ENCODE assay signal across 8 cellular contexts in the genomic region with DNA sequence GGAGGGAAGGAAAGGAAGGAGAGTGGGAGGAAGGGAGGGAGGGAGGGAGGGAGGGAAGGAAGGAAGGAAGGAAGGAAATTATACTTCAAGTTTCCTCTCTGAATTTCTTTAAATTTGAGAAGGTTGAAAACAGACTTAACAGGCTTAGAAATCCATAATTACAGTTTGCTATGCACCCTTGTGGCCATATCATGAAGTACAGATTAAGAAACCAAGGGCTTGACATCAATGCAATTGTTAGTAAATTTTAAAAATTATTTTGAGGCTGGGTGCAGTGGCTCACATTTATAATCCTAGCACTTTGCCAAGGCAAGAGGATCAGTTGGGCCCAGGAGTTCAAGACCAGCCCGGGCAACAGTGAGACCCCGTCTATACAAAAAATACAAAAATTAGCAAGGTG. TPM values are rescaled to one million over a fixed set of nuclear protein-coding genes. Genes with fewer than 3 reads are reported as not detected.
DNase-seq lines count a peak whose midpoint lies in the region; ATAC-seq and TF ChIP-seq lines count a peak whose summit lies in the region.

No MANE protein-coding gene starts in this region.

- TF ChIP-seq CTCF in HL-60 (IDR thresholded peaks at IDR 0.05; ENCODE audit: insufficient read depth, low read length) (peak; percentile 20), astrocyte of the cerebellum (IDR thresholded peaks at IDR 0.05; ENCODE audit: low read depth, low read length, missing control alignments) (peak; percentile 48), right lobe of liver (IDR thresholded peaks at IDR 0.05) (peak; percentile 21 to 42 (median 37))

- H3K9me3 Mint-ChIP-seq in CD4-positive, CD25-positive, alpha-beta regulatory T cell, result no peaks in the 10 kb centered on the region

- H3K4me1 ChIP-seq in CD4-positive, CD25-positive, alpha-beta regulatory T cell (ENCODE audit: control insufficient read depth, insufficient read depth, low read length, poor library complexity, severe bottlenecking), result no peaks in the 10 kb centered on the region
- no peaks in the 10 kb centered on the region for H3K4me1 ChIP-seq in right lobe of liver

- no peak overlapping the region for H3K4me3 Mint-ChIP-seq in CD4-positive, CD25-positive, alpha-beta regulatory T cell

- peaks cover 4 to 10% (median 7%) of the 10 kb centered on the region in 4 donors for H3K4me1 Mint-ChIP-seq in CD4-positive, CD25-positive, alpha-beta regulatory T cell

- H3K27me3 Mint-ChIP-seq in CD4-positive, CD25-positive, alpha-beta regulatory T cell, result no peaks in the 10 kb centered on the region

- no peaks in the 10 kb centered on the region for H3K27me3 ChIP-seq in CD4-positive, CD25-positive, alpha-beta regulatory T cell (ENCODE audit: control insufficient read depth, insufficient read depth, low read length)
- no peaks in the 10 kb centered on the region for H3K27me3 ChIP-seq in HL-60 (ENCODE audit: insufficient read depth, poor library complexity, severe bottlenecking)
- H3K27me3 ChIP-seq in right lobe of liver, result no peaks in the 10 kb centered on the region

- H3K27ac Mint-ChIP-seq in CD4-positive, CD25-positive, alpha-beta regulatory T cell, result no peak overlapping the region

- TF ChIP-seq POLR2A in right lobe of liver (IDR thresholded peaks at IDR 0.05), result no peak

- CTCF ChIA-PET in HEK293T (lab: Yijun Ruan, JAX), result interaction anchor here (0.7 to 1.1 kb wide), 2 partner anchors 14 to 34 kb away, joined by 3 to 5 read pairs; no protein-coding TSS in a partner anchor

- peak in 2 of 3 donors; percentile 42 to 61 for DNase-seq in CD4-positive, CD25-positive, alpha-beta regulatory T cell
- DNase-seq in HL-60 (ENCODE audit: low read depth in 1 of 2, low spot score in 1 of 2) (no peak), astrocyte of the cerebellum (ENCODE audit: low read depth) (no peak), right lobe of liver (no peak), HEK293T (ENCODE audit: extremely low spot score) (no peak)
- no peak for DNase-seq in activated T-cell treated with anti-CD3 and anti-CD28 coated beads, Interleukin-2, amount 50 U/mL, for 48 hours

- no peak overlapping the region for H3K4me3 ChIP-seq in CD4-positive, CD25-positive, alpha-beta regulatory T cell (ENCODE audit: low read depth, low read length)
- H3K4me3 ChIP-seq in HL-60 (replicated peaks; ENCODE audit: insufficient read depth, low read length) (no peak overlapping the region), astrocyte of the cerebellum (ENCODE audit: low read depth, low read length) (no peak overlapping the region), right lobe of liver (no peak overlapping the region)

- intact Hi-C loops in right lobe of liver (cut with DNase I), result no loop called here

- in situ Hi-C loops in astrocyte of the cerebellum (cut with HindIII; ENCODE audit: low sequenced_read_pairs), result no loop called here

- POLR2A ChIA-PET in HEK293T (lab: Yijun Ruan, JAX), result no interaction called here

- peaks cover 18% of the 10 kb centered on the region for H3K36me3 Mint-ChIP-seq in CD4-positive, CD25-positive, alpha-beta regulatory T cell

- peaks cover 29% of the 10 kb centered on the region for H3K36me3 ChIP-seq in CD4-positive, CD25-positive, alpha-beta regulatory T cell (ENCODE audit: control insufficient read depth, insufficient read depth, low read length)
- peaks cover 0 to 43% (median 11%) of the 10 kb centered on the region in 4 donors for H3K36me3 ChIP-seq in right lobe of liver

- WGBS in right lobe of liver (ENCODE audit: insufficient coverage, low coverage, low lambda C conversion rate, missing lambda C conversion rate), result no CpG with 5 or more reads among the region's 2 CpGs

- no peaks in the 10 kb centered on the region for H3K9me3 ChIP-seq in CD4-positive, CD25-positive, alpha-beta regulatory T cell (ENCODE audit: control insufficient read depth in 2 of 2, low read length in 2 of 2)
- no peaks in the 10 kb centered on the region for H3K9me3 ChIP-seq in right lobe of liver

- no peak overlapping the region for H3K27ac ChIP-seq in CD4-positive, CD25-positive, alpha-beta regulatory T cell (ENCODE audit: insufficient read depth, low read length, poor library complexity, severe bottlenecking)
- H3K27ac ChIP-seq in HL-60 (replicated peaks) (no peak overlapping the region), right lobe of liver (no peak overlapping the region)

- no peak for ATAC-seq in CD4-positive, CD25-positive, alpha-beta regulatory T cell (ENCODE audit: low read depth in 2 of 2)
- ATAC-seq in right lobe of liver, result peak in 1 of 4 donors; percentile 30
- no peak for ATAC-seq in HG03354 (IDR thresholded peaks at IDR 0.05; ENCODE audit: poor library complexity, severe bottlenecking, unreplicated experiment)
- ATAC-seq in HG03460 (IDR thresholded peaks at IDR 0.05; ENCODE audit: unreplicated experiment), result no peak

TF ChIP-seq in HEK293T, 16 proteins besides CTCF, POLR2A, EP300 and RAD21:
- TF ChIP-seq CTBP1 (IDR thresholded peaks at IDR 0.05; ENCODE audit: borderline replicate concordance), result no peak
- TF ChIP-seq, protein P1, sequence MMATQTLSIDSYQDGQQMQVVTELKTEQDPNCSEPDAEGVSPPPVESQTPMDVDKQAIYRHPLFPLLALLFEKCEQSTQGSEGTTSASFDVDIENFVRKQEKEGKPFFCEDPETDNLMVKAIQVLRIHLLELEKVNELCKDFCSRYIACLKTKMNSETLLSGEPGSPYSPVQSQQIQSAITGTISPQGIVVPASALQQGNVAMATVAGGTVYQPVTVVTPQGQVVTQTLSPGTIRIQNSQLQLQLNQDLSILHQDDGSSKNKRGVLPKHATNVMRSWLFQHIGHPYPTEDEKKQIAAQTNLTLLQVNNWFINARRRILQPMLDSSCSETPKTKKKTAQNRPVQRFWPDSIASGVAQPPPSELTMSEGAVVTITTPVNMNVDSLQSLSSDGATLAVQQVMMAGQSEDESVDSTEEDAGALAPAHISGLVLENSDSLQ (IDR thresholded peaks at IDR 0.05), result no peak

RNA-seq across cellular contexts. Expression of gene ANP32E, which starts 14.4 kb away (rescaled TPM):
- total RNA-seq in CD4-positive, CD25-positive, alpha-beta regulatory T cell, result 51.5 TPM
- polyA plus RNA-seq in CD4-positive, CD25-positive, alpha-beta regulatory T cell, result 10 to 100 TPM; 53.3 to 73.4 (median 58.3) TPM
- total RNA-seq in right lobe of liver, result 10 to 100 TPM in 3 of 6 experiments, 1 to 10 TPM in 3; 9.3 to 16.3 (median 11.0) TPM

RNA-seq across cellular contexts. Expression of gene CA14, which starts 36.0 kb away (rescaled TPM):
- total RNA-seq in CD4-positive, CD25-positive, alpha-beta regulatory T cell, result not detected
- under 1 TPM; 0.68 to 0.97 (median 0.71) TPM for polyA plus RNA-seq in CD4-positive, CD25-positive, alpha-beta regulatory T cell
- total RNA-seq in right lobe of liver, result 1 to 10 TPM in 2 of 6 experiments, under 1 TPM in 3, not detected in 1; 0.20 to 4.8 (median 0.56) TPM

RNA-seq across cellular contexts. Expression of gene APH1A, which starts 47.3 kb away (rescaled TPM):
- total RNA-seq in CD4-positive, CD25-positive, alpha-beta regulatory T cell, result 119 TPM
- polyA plus RNA-seq in CD4-positive, CD25-positive, alpha-beta regulatory T cell, result 10 to 100 TPM; 74.0 to 85.0 (median 76.9) TPM
- 10 to 100 TPM; 61.2 to 92.0 (median 81.1) TPM for total RNA-seq in right lobe of liver

RNA-seq across cellular contexts. Expression of gene C1orf54, which starts 51.0 kb away (rescaled TPM):
- total RNA-seq in CD4-positive, CD25-positive, alpha-beta regulatory T cell, result 4.6 TPM
- polyA plus RNA-seq in CD4-positive, CD25-positive, alpha-beta regulatory T cell, result 1 to 10 TPM; 2.0 to 6.4 (median 3.5) TPM
- 1 to 10 TPM in 5 of 6 experiments, not detected in 1; 1.7 to 5.7 (median 3.8) TPM for total RNA-seq in right lobe of liver

Comparison
In these comparisons a context has a peak if more than half of its experiments do, and no peak if none do; other contexts are left out.
1. DNase-seq: peak in CD4-positive, CD25-positive, alpha-beta regulatory T cell (2 of 3); none in HL-60 (0 of 2), astrocyte of the cerebellum (single experiment), right lobe of liver (0 of 3), activated T-cell treated with anti-CD3 and anti-CD28 coated beads, Interleukin-2, amount 50 U/mL, for 48 hours (0 of 2) and HEK293T (single experiment).
2. Peak in every context shown above with its lines, with median percentiles within 50 percentile points of each other: CTCF ChIP-seq.